In the genomic region with DNA sequence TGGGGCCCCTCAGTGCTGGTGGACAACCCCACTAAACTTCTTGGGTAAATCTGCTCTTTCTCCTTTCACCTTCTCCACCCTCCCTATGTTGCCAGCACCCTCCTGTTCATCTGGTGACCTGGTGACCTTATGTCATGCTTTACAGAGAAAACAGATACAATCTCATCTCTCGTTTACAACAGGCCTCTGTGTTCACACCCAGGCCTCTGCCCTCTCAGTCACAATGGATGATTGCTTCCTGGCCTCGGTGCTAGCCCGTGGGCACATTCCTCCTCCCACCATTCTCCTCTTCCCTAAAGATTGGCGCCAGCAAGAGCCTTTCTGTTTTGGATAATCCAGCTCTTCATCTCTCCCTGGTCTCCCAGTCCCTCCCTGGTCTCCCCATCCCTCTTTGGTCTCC, we compare ENCODE assay signal across 24 cellular contexts. TPM values are rescaled to one million over a fixed set of nuclear protein-coding genes. Genes with fewer than 3 reads are reported as not detected.
DNase-seq lines count a peak whose midpoint lies in the region; ATAC-seq and TF ChIP-seq lines count a peak whose summit lies in the region.
"Had no signal": no experiment of that assay in that cellular context is flagged by ENCODE, and none has a peak within 500 bp of the region (broad histone marks: within the 10 kb centered on the region; RNA-seq: fewer than 3 reads in every experiment).

No MANE protein-coding gene starts in this region.

- H3K9me3 ChIP-seq in PC-9 (ENCODE audit: insufficient read depth, low read depth) = no peaks in the 10 kb centered on the region
- H3K9me3 ChIP-seq: BLaER1 had no signal

- BruUV-seq in PC-9 (replicated peaks; lab: Mats Ljungman, UMichigan) = no TSS peak

- no peak for TF ChIP-seq POLR2A in erythroblast (IDR thresholded peaks at IDR 0.05; ENCODE audit: low read length)

- H2AFZ ChIP-seq in PC-9 = 0 out of 2 replicates have a peak overlapping the region, but pooled peaks have one; percentile 31
- H2AFZ ChIP-seq: GM23338 had no signal

- H3K4me3 ChIP-seq in PC-9 = no peak overlapping the region
- H3K4me3 ChIP-seq: BLaER1, GM23338 had no signal

- H3K27ac ChIP-seq in PC-9 (no peak overlapping the region), substantia nigra (ENCODE audit: low read depth, low read length, poor library complexity, severe bottlenecking) (no peak overlapping the region)
- H3K27ac ChIP-seq: 22Rv1, BLaER1 had no signal

- no peaks in the 10 kb centered on the region for H3K9me3 Mint-ChIP-seq in endothelial cell (ENCODE audit: unreplicated experiment)
- H3K9me3 Mint-ChIP-seq in neural crest cell = peaks cover 8% of the 10 kb centered on the region
- H3K9me3 Mint-ChIP-seq: CD4-positive, alpha-beta T cell; CD8-positive, alpha-beta memory T cell; HFFc6 had no signal

- H3K27ac Mint-ChIP-seq in endothelial cell (ENCODE audit: unreplicated experiment) = no peak overlapping the region
- peak overlapping the region; percentile 73 for H3K27ac Mint-ChIP-seq in neural crest cell (ENCODE audit: unreplicated experiment)
- H3K27ac Mint-ChIP-seq: B cell; CD14-positive monocyte; CD4-positive, alpha-beta T cell; GM23338; H9; HFFc6 had no signal

- H3K4me1 Mint-ChIP-seq in endothelial cell (ENCODE audit: unreplicated experiment) (no peaks in the 10 kb centered on the region), neural crest cell (peaks cover 26% of the 10 kb centered on the region)
- H3K4me1 Mint-ChIP-seq: B cell; CD14-positive monocyte; CD8-positive, alpha-beta memory T cell had no signal

- POLR2A ChIA-PET in PC-9 (lab: Charles Lee; ENCODE audit: unreplicated experiment) = no interaction called here

- no peaks in the 10 kb centered on the region for H4K20me1 ChIP-seq in PC-9 (ENCODE audit: insufficient read depth)
- H4K20me1 ChIP-seq: BLaER1 had no signal

- no peaks in the 10 kb centered on the region for H3K27me3 ChIP-seq in PC-9 (ENCODE audit: insufficient read depth, low read depth)
- H3K27me3 ChIP-seq: BLaER1 had no signal

- intact Hi-C loops in PC-9 (cut with micrococcal nuclease; ENCODE audit: unreplicated experiment) = no loop called here

- H3K79me2 ChIP-seq in PC-9 (ENCODE audit: low read depth) = no peaks in the 10 kb centered on the region

- H3K27me3 Mint-ChIP-seq in endothelial cell (ENCODE audit: unreplicated experiment) (peaks cover 6% of the 10 kb centered on the region), neural crest cell (ENCODE audit: low read depth) (peaks cover 12% of the 10 kb centered on the region)

- no peak for ATAC-seq in GM19395 (IDR thresholded peaks at IDR 0.05; ENCODE audit: unreplicated experiment)
- ATAC-seq: GM23338, HCT116 had no signal

- no peaks in the 10 kb centered on the region for H3K9me2 ChIP-seq in PC-9 (ENCODE audit: insufficient read depth)

- DNase-seq in COLO829 (ENCODE audit: low spot score) (peak; percentile 89), PC-9 (no peak), endothelial cell (ENCODE audit: low spot score) (no peak), neural crest cell (ENCODE audit: low read depth, low spot score) (no peak), C1 segment of cervical spinal cord (lab: John Stamatoyannopoulos, UW) (no peak), erythroblast (lab: John Stamatoyannopoulos, UW) (no peak), substantia nigra (lab: John Stamatoyannopoulos, UW) (no peak)
- DNase-seq: Calu3; CD4-positive, alpha-beta T cell; CD8-positive, alpha-beta memory T cell; COR-L47; DMS53; DMS79 treated with DMSO at 0.1 percent for 48 hours; H9; HFFc6 had no signal

- H3F3A ChIP-seq in PC-9 (ENCODE audit: insufficient read depth, low read depth) = peaks cover 3% of the 10 kb centered on the region; the same call in 1 of the 2 replicates

- TF ChIP-seq CTCF in PC-9 (conservative IDR thresholded peaks at IDR 0.05) = no peak
- TF ChIP-seq CTCF in endothelial cell (IDR thresholded peaks at IDR 0.05; ENCODE audit: unreplicated experiment) = no peak
- TF ChIP-seq CTCF in neural crest cell (conservative IDR thresholded peaks at IDR 0.05) = no peak

- H3K4me2 ChIP-seq in PC-9 = no peak overlapping the region
- H3K4me2 ChIP-seq: BLaER1, GM23338 had no signal

- peaks cover 17% of the 10 kb centered on the region for H3K4me1 ChIP-seq in PC-9 (replicated peaks; ENCODE audit: insufficient read depth)
- H3K4me1 ChIP-seq: BLaER1 had no signal

- H3K36me3 Mint-ChIP-seq in endothelial cell (ENCODE audit: low read depth, unreplicated experiment) (peaks cover 7% of the 10 kb centered on the region), neural crest cell (ENCODE audit: low read depth) (no peaks in the 10 kb centered on the region)
- H3K36me3 Mint-ChIP-seq: CD14-positive monocyte; CD8-positive, alpha-beta memory T cell had no signal

- H3K36me3 ChIP-seq in PC-9 (ENCODE audit: low read depth) = no peaks in the 10 kb centered on the region
- H3K36me3 ChIP-seq: BLaER1 had no signal

- H3K4me3 Mint-ChIP-seq in endothelial cell (ENCODE audit: unreplicated experiment) (peak overlapping the region; percentile 56), neural crest cell (peak overlapping the region; percentile 41)
- H3K4me3 Mint-ChIP-seq: B cell; CD4-positive, alpha-beta T cell; CD8-positive, alpha-beta memory T cell; GM23338; H9; HFFc6 had no signal

- CTCF ChIA-PET in PC-9 (lab: Charles Lee) = interaction anchor here (1.4 kb wide), 1 partner anchor 28 kb away, joined by 4 read pairs; no protein-coding TSS in a partner anchor

RNA-seq across cellular contexts. Expression of gene PNPLA3, which starts 12.3 kb away (rescaled TPM):
- 22.2 and 26.8 TPM in 2 replicates for total RNA-seq in PC-9 (2021)
- 18.3 TPM for total RNA-seq in endothelial cell (ENCODE audit: unreplicated experiment)
- total RNA-seq in neural crest cell = 28.3 and 31.2 TPM in 2 replicates
- total RNA-seq: B cell; CD4-positive, alpha-beta T cell had no signal

RNA-seq across cellular contexts. Expression of gene PNPLA5, which starts 19.5 kb away (rescaled TPM):
- not detected in 2 replicates for total RNA-seq in PC-9 (2021)
- total RNA-seq in endothelial cell (ENCODE audit: unreplicated experiment) = not detected
- not detected in 2 replicates for total RNA-seq in neural crest cell
- total RNA-seq: B cell; Calu3; CD4-positive, alpha-beta T cell; CD8-positive, alpha-beta memory T cell; Daoy; H4; HFFc6 had no signal

RNA-seq across cellular contexts. Expression of gene SAMM50, which starts 43.9 kb away (rescaled TPM):
- total RNA-seq in PC-9 (2021) (72.2 and 73.9 TPM in 2 replicates), endothelial cell (ENCODE audit: unreplicated experiment) (81.6 TPM), neural crest cell (54.0 and 54.6 TPM in 2 replicates)

RNA-seq across cellular contexts. Expression of gene SULT4A1, which starts 49.0 kb away (rescaled TPM):
- total RNA-seq in PC-9 (2021) (3.2 and 3.4 TPM in 2 replicates), endothelial cell (ENCODE audit: unreplicated experiment) (16.5 TPM), neural crest cell (6.3 and 7.3 TPM in 2 replicates)
- total RNA-seq: B cell; CD4-positive, alpha-beta T cell; CD8-positive, alpha-beta memory T cell; HFFc6 had no signal
